9 cellular contexts compared by ENCODE assay signal in the genomic region with DNA sequence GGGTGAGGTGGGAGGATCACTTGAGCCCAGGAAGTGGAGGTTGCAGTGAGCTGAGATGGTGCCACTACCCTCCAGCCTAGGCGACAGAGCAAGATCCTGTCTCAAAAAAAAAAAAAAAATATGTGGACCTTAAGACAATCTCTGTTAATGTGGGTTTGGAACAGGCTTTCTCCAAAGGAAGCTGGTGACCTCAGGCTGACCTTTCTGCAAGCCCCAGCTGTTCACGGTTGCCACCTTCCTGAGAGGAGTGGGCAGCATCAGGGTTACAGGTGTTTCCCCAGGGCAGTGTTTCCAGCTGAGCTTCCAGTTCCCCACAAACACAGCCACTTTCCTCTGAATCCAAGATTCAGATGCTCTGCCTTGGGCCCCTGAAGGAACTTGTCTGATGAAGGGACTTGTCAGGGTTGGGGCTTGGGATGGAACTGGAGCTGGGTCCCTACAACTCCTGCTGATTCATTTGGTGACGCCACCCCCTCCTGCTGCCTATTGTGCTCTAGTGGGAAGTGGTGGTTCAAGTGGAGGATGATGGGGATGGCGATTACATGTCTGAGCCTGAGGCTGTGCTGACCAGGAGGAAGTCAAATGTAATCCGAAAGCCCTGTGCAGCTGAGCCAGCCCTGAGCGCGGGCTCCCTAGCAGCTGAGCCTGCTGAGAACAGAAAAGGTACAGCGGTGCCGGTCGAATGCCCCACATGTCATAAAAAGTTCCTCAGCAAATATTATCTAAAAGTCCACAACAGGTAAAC. TPM values are rescaled to one million over a fixed set of nuclear protein-coding genes. Genes with fewer than 3 reads are reported as not detected.
A peak's percentile ranks its signal among the peaks of the same experiment; 100 is the strongest.
DNase-seq lines count a peak whose midpoint lies in the region; ATAC-seq, FAIRE-seq and TF ChIP-seq lines count a peak whose summit lies in the region.
"Had no signal": no experiment of that assay in that cellular context is flagged by ENCODE, and none has a peak within 500 bp of the region (broad histone marks: within the 10 kb centered on the region; RNA-seq: fewer than 3 reads in every experiment).

No MANE protein-coding gene starts in this region.

- H3K4me3 Mint-ChIP-seq in neural crest cell: peak overlapping the region; percentile 97

- TF ChIP-seq CTCF in K562 (IDR thresholded peaks at IDR 0.05 in 2 of 3, conservative IDR thresholded peaks at IDR 0.05 in 1 of 3; ENCODE audit: insufficient read depth in 2 of 3, low read depth in 1 of 3, low read length in 3 of 3): no peak
- TF ChIP-seq CTCF in neural crest cell (conservative IDR thresholded peaks at IDR 0.05): no peak

- peak; percentile 84 for FAIRE-seq in K562 (lab: Jason Lieb, UNC)

- WGBS in K562 (ENCODE audit: insufficient coverage, low coverage, missing lambda C conversion rate): 36% methylated on average over 10 of the region's 10 CpGs

- peak overlapping the region; percentile 10; the same call in 1 of the 2 replicates for H3K4me3 ChIP-seq in K562

- H4K20me1 ChIP-seq in K562 (replicated peaks; ENCODE audit: control insufficient read depth, insufficient read depth, low read length): peaks cover 33% of the 10 kb centered on the region

- no peak for TF ChIP-seq POLR2A in K562 (conservative IDR thresholded peaks at IDR 0.05)

- no peaks in the 10 kb centered on the region for H3K27me3 Mint-ChIP-seq in neural crest cell (ENCODE audit: low read depth)

- CTCF ChIA-PET in K562 (lab: Yijun Ruan, JAX; ENCODE audit: low intra/inter-chr PET ratio): interaction anchor here (1.3 kb wide), 1 partner anchor 28 kb away, joined by 4 read pairs; a partner anchor contains a TSS

- H3K4me1 ChIP-seq in K562 (replicated peaks in 1 of 2; ENCODE audit: control insufficient read depth in 2 of 2, insufficient read depth in 2 of 2, low read length in 2 of 2): peaks cover 46 to 73% of the 10 kb centered on the region in 2 experiments

- BruUV-seq in K562 (replicated peaks; lab: Mats Ljungman, UMichigan): no TSS peak

- peak overlapping the region; percentile 73; the same call in 2 of the 3 replicates for H3K27ac ChIP-seq in K562 (ENCODE audit: extremely low read depth, low read depth, low read length)

- POLR2A ChIA-PET in K562 (lab: Yijun Ruan, JAX): interaction anchor here (0.6 to 13.4 kb wide), 9 partner anchors 9 to 165 kb away, joined by 3 to 221 read pairs (median 4); a partner anchor contains a TSS

- peaks cover 16% of the 10 kb centered on the region for H3K9me1 ChIP-seq in K562 (ENCODE audit: control insufficient read depth, insufficient read depth, low read length)

- no peaks in the 10 kb centered on the region for H3K9me3 Mint-ChIP-seq in neural crest cell

- peak; percentile 78 for DNase-seq in GF-D8 (lab: John Stamatoyannopoulos, UW)
- peak; percentile 23 for DNase-seq in NCI-H2227 (lab: John Stamatoyannopoulos, UW; ENCODE audit: unreplicated experiment)
- DNase-seq in K562 (ENCODE audit: extremely low read depth in 1 of 4, low spot score in 3 of 4): peak in 2 of 4 experiments; percentile 74 to 83
- DNase-seq in neural crest cell (ENCODE audit: low read depth, low spot score): no peak
- no peak for DNase-seq in stimulated activated CD4-positive, alpha-beta T cell treated with anti-CD3 and anti-CD28 coated beads, Interleukin-2, amount 100 ng/mL, for 48 hours
- no peak for DNase-seq in HCEC 1CT
- no peak for DNase-seq in NCI-H748 (lab: John Stamatoyannopoulos, UW; ENCODE audit: unreplicated experiment)
- no peak for DNase-seq in NCI-H187 (lab: John Stamatoyannopoulos, UW)
- DNase-seq: NCI-H1048 had no signal

- no peak overlapping the region for H3K27ac Mint-ChIP-seq in neural crest cell (ENCODE audit: unreplicated experiment)

- H3K36me3 ChIP-seq in K562 (ENCODE audit: control insufficient read depth, insufficient read depth, low read length): peaks cover 33% of the 10 kb centered on the region; the same call in 1 of the 3 replicates

- H3K79me2 ChIP-seq in K562 (ENCODE audit: control insufficient read depth, insufficient read depth, low read length): peaks cover 45% of the 10 kb centered on the region

- peak; percentile 5 for ATAC-seq in K562

- TF ChIP-seq RAD21 in K562 (CRISPR knock-in tag; conservative IDR thresholded peaks at IDR 0.05 in 1 of 2, IDR thresholded peaks at IDR 0.05 in 1 of 2): 0 out of 4 replicates have a peak, but pooled peaks of 1 of the 2 experiments have one; percentile 4

- no peaks in the 10 kb centered on the region for H3K27me3 ChIP-seq in K562 (ENCODE audit: control insufficient read depth in 2 of 2, insufficient read depth in 2 of 2, low read length in 2 of 2)

- intact Hi-C loops in K562 (cut with micrococcal nuclease): loop anchor here (2.0 kb wide), 1 partner anchor 19 kb away; no protein-coding TSS in a partner anchor

- no peak for TF ChIP-seq EP300 in K562 (IDR thresholded peaks at IDR 0.05; ENCODE audit: low read length)

- in situ Hi-C loops in K562 (cut with MboI): no loop called here

- no peaks in the 10 kb centered on the region for H3K36me3 Mint-ChIP-seq in neural crest cell (ENCODE audit: low read depth)

- peak overlapping the region; percentile 25 to 78; a peak in 3 of 4 replicates for H3K9ac ChIP-seq in K562 (ENCODE audit: insufficient read depth in 1 of 2, low read depth in 2 of 2, low read length in 2 of 2)

- peak overlapping the region; percentile 96 for H3K4me2 ChIP-seq in K562 (ENCODE audit: insufficient read depth, low read length)

- peaks cover 30% of the 10 kb centered on the region for H3K4me1 Mint-ChIP-seq in neural crest cell

- H2AFZ ChIP-seq in K562 (ENCODE audit: low read depth, low read length): no peak overlapping the region

- no peaks in the 10 kb centered on the region for H3K9me3 ChIP-seq in K562 (replicated peaks; ENCODE audit: control insufficient read depth, insufficient read depth, low read depth, low read length)

RNA-seq across cellular contexts. Expression of a gene that starts 1.9 kb away (rescaled TPM):
- total RNA-seq in K562 (2011; cell fraction: chromatin; rRNA removed; ENCODE audit: low replicate concordance): 73.9 and 235 TPM in 2 replicates
- 195 and 197 TPM in 2 replicates for total RNA-seq in K562 (2011; cell fraction: nucleolus; rRNA removed)
- 94.0 and 120 TPM in 2 replicates for total RNA-seq in K562 (2011; cell fraction: nucleoplasm; rRNA removed)
- 42.4 and 52.4 TPM in 2 replicates for total RNA-seq in K562 (2014; rRNA removed)
- 17.2 and 19.8 TPM in 2 replicates for total RNA-seq in K562 (2014; rRNA removed; fragmentation: Illumina TruSeq; extraction: Trizol)
- 44.5 and 55.4 TPM in 2 replicates for total RNA-seq in K562 (2015; rRNA removed; fragmentation: Illumina TruSeq; extraction: Trizol)
- 52.9 and 55.3 TPM in 2 replicates for total RNA-seq in K562 (2021)
- 29.5 and 57.2 TPM in 2 replicates for polyA plus RNA-seq in K562 (2011; rRNA removed)
- 50.1 and 59.3 TPM in 2 replicates for polyA plus RNA-seq in K562 (2011; cell fraction: cytosol; rRNA removed)
- 124 and 137 TPM in 2 replicates for polyA plus RNA-seq in K562 (2011; cell fraction: nucleus; rRNA removed)
- 45.7 and 62.8 TPM in 2 replicates for polyA plus RNA-seq in K562 (2012)
- 24.9 and 40.6 TPM in 2 replicates for polyA plus RNA-seq in K562 (2014; fragmentation: Illumina TruSeq; extraction: Trizol)
- 1 to 10 TPM; 1.9 to 7.4 TPM for polyA plus RNA-seq in K562 (2014; fragmentation: Nextera tagmentation; extraction: Ambion mirVana)
- 50.9 and 66.9 TPM in 2 replicates for polyA plus RNA-seq in K562 (2014; rRNA removed)
- 28.0 and 28.3 TPM in 2 replicates for polyA minus RNA-seq in K562 (2011; rRNA and poly(A)+ RNA removed)
- 31.8 and 39.4 TPM in 2 replicates for polyA minus RNA-seq in K562 (2011; cell fraction: cytosol; rRNA and poly(A)+ RNA removed)
- polyA minus RNA-seq in K562 (2011; cell fraction: nucleus; rRNA and poly(A)+ RNA removed): 52.8 and 74.0 TPM in 2 replicates
- 35.7 and 41.0 TPM in 2 replicates for total RNA-seq in neural crest cell

RNA-seq across cellular contexts. Expression of a gene that starts 20.9 kb away (rescaled TPM):
- 34.6 and 104 TPM in 2 replicates for total RNA-seq in K562 (2011; cell fraction: chromatin; rRNA removed; ENCODE audit: low replicate concordance)
- 89.4 and 101 TPM in 2 replicates for total RNA-seq in K562 (2011; cell fraction: nucleolus; rRNA removed)
- total RNA-seq in K562 (2011; cell fraction: nucleoplasm; rRNA removed): 53.5 and 55.7 TPM in 2 replicates
- total RNA-seq in K562 (2014; rRNA removed) (26.4 and 32.3 TPM in 2 replicates), K562 (2014; rRNA removed; fragmentation: Illumina TruSeq; extraction: Trizol) (10.0 and 12.6 TPM in 2 replicates), K562 (2015; rRNA removed; fragmentation: Illumina TruSeq; extraction: Trizol) (22.4 and 23.6 TPM in 2 replicates), K562 (2021) (39.6 and 42.1 TPM in 2 replicates), neural crest cell (18.8 and 19.0 TPM in 2 replicates)
- polyA plus RNA-seq in K562 (2011; rRNA removed) (11.0 and 14.9 TPM in 2 replicates), K562 (2014; fragmentation: Illumina TruSeq; extraction: Trizol) (17.5 and 24.2 TPM in 2 replicates), K562 (2014; fragmentation: Nextera tagmentation; extraction: Ambion mirVana) (1 to 10 TPM; 2.1 to 2.2 TPM), K562 (2014; rRNA removed) (21.0 and 22.2 TPM in 2 replicates)
- 17.3 and 24.4 TPM in 2 replicates for polyA plus RNA-seq in K562 (2011; cell fraction: cytosol; rRNA removed)
- polyA plus RNA-seq in K562 (2011; cell fraction: nucleus; rRNA removed): 28.7 and 48.0 TPM in 2 replicates
- polyA plus RNA-seq in K562 (2012): 37.5 and 39.1 TPM in 2 replicates
- 14.0 and 18.0 TPM in 2 replicates for polyA minus RNA-seq in K562 (2011; rRNA and poly(A)+ RNA removed)
- polyA minus RNA-seq in K562 (2011; cell fraction: cytosol; rRNA and poly(A)+ RNA removed): 21.5 and 32.0 TPM in 2 replicates
- 22.6 and 27.8 TPM in 2 replicates for polyA minus RNA-seq in K562 (2011; cell fraction: nucleus; rRNA and poly(A)+ RNA removed)

RNA-seq across cellular contexts. Expression of a gene that starts 26.6 kb away (rescaled TPM):
- total RNA-seq in K562 (2011; cell fraction: chromatin; rRNA removed; ENCODE audit: low replicate concordance): 0.28 and 0.44 TPM in 2 replicates
- 0.39 TPM in 1 of 2 replicates, not detected in the other for total RNA-seq in K562 (2011; cell fraction: nucleolus; rRNA removed)
- 0.15 TPM in 1 of 2 replicates, not detected in the other for total RNA-seq in K562 (2011; cell fraction: nucleoplasm; rRNA removed)
- not detected in 2 replicates for total RNA-seq in K562 (2014; rRNA removed)
- not detected in 2 replicates for total RNA-seq in K562 (2014; rRNA removed; fragmentation: Illumina TruSeq; extraction: Trizol)
- not detected in 2 replicates for total RNA-seq in K562 (2015; rRNA removed; fragmentation: Illumina TruSeq; extraction: Trizol)
- not detected in 2 replicates for total RNA-seq in K562 (2021)
- 0.04 and 0.06 TPM in 2 replicates for polyA plus RNA-seq in K562 (2011; rRNA removed)
- polyA plus RNA-seq in K562 (2011; cell fraction: cytosol; rRNA removed): 0.01 and 0.04 TPM in 2 replicates
- polyA plus RNA-seq in K562 (2011; cell fraction: nucleus; rRNA removed): 0.06 TPM in 1 of 2 replicates, not detected in the other
- 0.07 and 0.12 TPM in 2 replicates for polyA plus RNA-seq in K562 (2012)
- polyA plus RNA-seq in K562 (2014; fragmentation: Illumina TruSeq; extraction: Trizol): not detected in 2 replicates
- polyA plus RNA-seq in K562 (2014; fragmentation: Nextera tagmentation; extraction: Ambion mirVana): not detected
- polyA plus RNA-seq in K562 (2014; rRNA removed): not detected in 2 replicates
- polyA minus RNA-seq in K562 (2011; rRNA and poly(A)+ RNA removed): 0.11 TPM in 1 of 2 replicates, not detected in the other
- polyA minus RNA-seq in K562 (2011; cell fraction: cytosol; rRNA and poly(A)+ RNA removed): not detected in 2 replicates
- not detected in 2 replicates for polyA minus RNA-seq in K562 (2011; cell fraction: nucleus; rRNA and poly(A)+ RNA removed)
- not detected in 2 replicates for total RNA-seq in neural crest cell

RNA-seq across cellular contexts. Expression of a gene that starts 27.4 kb away (rescaled TPM):
- 408 and 415 TPM in 2 replicates for total RNA-seq in K562 (2011; cell fraction: chromatin; rRNA removed; ENCODE audit: low replicate concordance)
- total RNA-seq in K562 (2011; cell fraction: nucleolus; rRNA removed): 189 and 201 TPM in 2 replicates
- 302 and 309 TPM in 2 replicates for total RNA-seq in K562 (2011; cell fraction: nucleoplasm; rRNA removed)
- total RNA-seq in K562 (2014; rRNA removed): 47.3 and 58.4 TPM in 2 replicates
- total RNA-seq in K562 (2014; rRNA removed; fragmentation: Illumina TruSeq; extraction: Trizol): 62.5 and 63.6 TPM in 2 replicates
- total RNA-seq in K562 (2015; rRNA removed; fragmentation: Illumina TruSeq; extraction: Trizol): 52.8 and 56.5 TPM in 2 replicates
- total RNA-seq in K562 (2021): 76.5 and 79.3 TPM in 2 replicates
- polyA plus RNA-seq in K562 (2011; rRNA removed): 52.3 and 52.7 TPM in 2 replicates
- polyA plus RNA-seq in K562 (2011; cell fraction: cytosol; rRNA removed): 19.5 and 29.3 TPM in 2 replicates
- 60.2 and 68.3 TPM in 2 replicates for polyA plus RNA-seq in K562 (2011; cell fraction: nucleus; rRNA removed)
- 9.6 and 15.3 TPM in 2 replicates for polyA plus RNA-seq in K562 (2012)
- 25.8 and 30.1 TPM in 2 replicates for polyA plus RNA-seq in K562 (2014; fragmentation: Illumina TruSeq; extraction: Trizol)
- polyA plus RNA-seq in K562 (2014; fragmentation: Nextera tagmentation; extraction: Ambion mirVana): 10 to 100 TPM in 1 of 2 experiments, 1 to 10 TPM in 1; 5.6 to 10.1 TPM
- polyA plus RNA-seq in K562 (2014; rRNA removed): 35.6 and 40.0 TPM in 2 replicates
- 80.8 and 105 TPM in 2 replicates for polyA minus RNA-seq in K562 (2011; rRNA and poly(A)+ RNA removed)
- polyA minus RNA-seq in K562 (2011; cell fraction: cytosol; rRNA and poly(A)+ RNA removed): 22.9 and 38.4 TPM in 2 replicates
- 42.3 and 74.4 TPM in 2 replicates for polyA minus RNA-seq in K562 (2011; cell fraction: nucleus; rRNA and poly(A)+ RNA removed)
- 47.2 and 52.4 TPM in 2 replicates for total RNA-seq in neural crest cell

RNA-seq across cellular contexts. Expression of a gene that starts 31.8 kb away (rescaled TPM):
- 29.6 and 40.5 TPM in 2 replicates for total RNA-seq in K562 (2011; cell fraction: chromatin; rRNA removed; ENCODE audit: low replicate concordance)
- 22.5 and 27.3 TPM in 2 replicates for total RNA-seq in K562 (2011; cell fraction: nucleolus; rRNA removed)
- total RNA-seq in K562 (2011; cell fraction: nucleoplasm; rRNA removed): 22.7 and 26.4 TPM in 2 replicates
- 12.6 and 13.8 TPM in 2 replicates for total RNA-seq in K562 (2014; rRNA removed)
- 11.7 and 12.6 TPM in 2 replicates for total RNA-seq in K562 (2014; rRNA removed; fragmentation: Illumina TruSeq; extraction: Trizol)
- 9.8 and 10.3 TPM in 2 replicates for total RNA-seq in K562 (2015; rRNA removed; fragmentation: Illumina TruSeq; extraction: Trizol)
- 30.2 and 36.1 TPM in 2 replicates for total RNA-seq in K562 (2021)
- 8.8 and 9.6 TPM in 2 replicates for polyA plus RNA-seq in K562 (2011; rRNA removed)
- polyA plus RNA-seq in K562 (2011; cell fraction: cytosol; rRNA removed): 6.1 and 6.2 TPM in 2 replicates
- polyA plus RNA-seq in K562 (2011; cell fraction: nucleus; rRNA removed): 20.7 and 23.9 TPM in 2 replicates
- 15.6 and 27.8 TPM in 2 replicates for polyA plus RNA-seq in K562 (2012)
- polyA plus RNA-seq in K562 (2014; fragmentation: Illumina TruSeq; extraction: Trizol): 17.9 and 21.5 TPM in 2 replicates
- 1 to 10 TPM; 1.8 TPM for polyA plus RNA-seq in K562 (2014; fragmentation: Nextera tagmentation; extraction: Ambion mirVana)
- 13.2 and 13.3 TPM in 2 replicates for polyA plus RNA-seq in K562 (2014; rRNA removed)
- polyA minus RNA-seq in K562 (2011; rRNA and poly(A)+ RNA removed): 7.5 and 7.7 TPM in 2 replicates
- 7.8 and 9.4 TPM in 2 replicates for polyA minus RNA-seq in K562 (2011; cell fraction: cytosol; rRNA and poly(A)+ RNA removed)
- 4.3 and 6.3 TPM in 2 replicates for polyA minus RNA-seq in K562 (2011; cell fraction: nucleus; rRNA and poly(A)+ RNA removed)
- 32.6 and 33.5 TPM in 2 replicates for total RNA-seq in neural crest cell

Comparison
In these comparisons a context has a peak if more than half of its experiments do, and no peak if none do; other contexts are left out.
1. DNase-seq: peak in GF-D8 (single experiment) and NCI-H2227 (single experiment); none in neural crest cell (single experiment), stimulated activated CD4-positive, alpha-beta T cell treated with anti-CD3 and anti-CD28 coated beads, Interleukin-2, amount 100 ng/mL, for 48 hours (0 of 2), HCEC 1CT (single experiment), NCI-H748 (single experiment) and NCI-H187 (0 of 2).